In the genomic region with DNA sequence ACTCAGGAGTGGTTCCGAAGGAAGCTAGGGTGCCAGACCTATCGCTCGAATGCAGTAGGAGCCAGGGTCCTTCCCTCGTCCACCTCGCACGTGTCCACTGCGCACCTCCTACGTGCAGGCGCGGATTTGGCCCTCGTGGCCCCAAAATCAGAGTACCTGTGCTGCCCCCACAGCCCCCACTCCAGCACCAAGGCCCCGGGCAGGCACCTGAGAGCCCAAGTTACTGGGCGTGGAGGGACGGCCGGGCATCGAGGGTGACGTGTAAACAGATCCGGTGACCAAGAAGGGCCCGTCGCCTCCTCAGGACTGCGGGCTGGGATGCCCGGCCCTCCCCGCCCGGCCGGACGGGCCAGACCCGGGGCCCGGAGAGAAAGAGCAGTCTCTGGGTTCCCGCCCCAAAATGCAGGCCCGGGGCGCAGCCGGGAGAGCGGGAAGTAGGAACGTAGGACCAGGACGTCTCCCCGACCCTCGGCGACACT, we compare ENCODE assay signal across 8 cellular contexts. TPM values are rescaled to one million over a fixed set of nuclear protein-coding genes. Genes with fewer than 3 reads are reported as not detected.
DNase-seq lines count a peak whose midpoint lies in the region; ATAC-seq and TF ChIP-seq lines count a peak whose summit lies in the region.

No MANE protein-coding gene starts in this region.

- ATAC-seq in GM19467 (IDR thresholded peaks at IDR 0.05; ENCODE audit: unreplicated experiment): peak; percentile 8
- ATAC-seq in HG03520 (IDR thresholded peaks at IDR 0.05; ENCODE audit: unreplicated experiment): no peak
- no peak for ATAC-seq in GM19395 (IDR thresholded peaks at IDR 0.05; ENCODE audit: unreplicated experiment)

- no peak overlapping the region for H3K27ac Mint-ChIP-seq in neural crest cell (ENCODE audit: unreplicated experiment)

- H3K9me3 Mint-ChIP-seq in neural crest cell: no peaks in the 10 kb centered on the region

- no peaks in the 10 kb centered on the region for H3K9me3 ChIP-seq in A673 (ENCODE audit: low read depth, low read length, poor library complexity, severe bottlenecking)

- intact Hi-C loops in A673 (cut with micrococcal nuclease; ENCODE audit: unreplicated experiment): no loop called here

- no peaks in the 10 kb centered on the region for H3K27me3 ChIP-seq in A673 (replicated peaks; ENCODE audit: insufficient read depth, low read depth, low read length, poor library complexity)

- H3K36me3 ChIP-seq in A673 (ENCODE audit: insufficient read depth, low read length, poor library complexity, severe bottlenecking): no peaks in the 10 kb centered on the region

- DNase-seq in A673 (ENCODE audit: low spot score): no peak
- peak; percentile 29 for DNase-seq in RPMI8226
- DNase-seq in erythroblast (lab: John Stamatoyannopoulos, UW): peak; percentile 63 to 69
- no peak for DNase-seq in neural crest cell (ENCODE audit: low read depth, low spot score)
- DNase-seq in inferior parietal cortex (ENCODE audit: extremely low spot score): no peak

- no peak for TF ChIP-seq POLR2A in erythroblast (IDR thresholded peaks at IDR 0.05; ENCODE audit: low read length)

- H3K27ac ChIP-seq in A673 (ENCODE audit: low read depth, low read length, poor library complexity, severe bottlenecking): peak overlapping the region; percentile 75

- peak overlapping the region; percentile 88 for H3K4me3 Mint-ChIP-seq in neural crest cell

- H3K4me1 Mint-ChIP-seq in neural crest cell: peaks cover 23% of the 10 kb centered on the region

- CTCF ChIA-PET in A673 (lab: Charles Lee): no interaction called here

- POLR2A ChIA-PET in A673 (lab: Charles Lee; ENCODE audit: low non-redundant PET): no interaction called here

- H3K4me3 ChIP-seq in A673 (ENCODE audit: low read depth, low read length, poor library complexity, severe bottlenecking): peak overlapping the region; percentile 67

- BruUV-seq in A673 (replicated peaks; lab: Mats Ljungman, UMichigan): no TSS peak

- TF ChIP-seq CTCF in A673 (conservative IDR thresholded peaks at IDR 0.05; ENCODE audit: low read depth, low read length) (no peak), neural crest cell (conservative IDR thresholded peaks at IDR 0.05) (no peak)

- no peaks in the 10 kb centered on the region for H3K36me3 Mint-ChIP-seq in neural crest cell (ENCODE audit: low read depth)

- no peaks in the 10 kb centered on the region for H3K4me1 ChIP-seq in A673 (ENCODE audit: insufficient read depth, low read length, poor library complexity, severe bottlenecking)

- H3K27me3 Mint-ChIP-seq in neural crest cell (ENCODE audit: low read depth): peaks cover 26% of the 10 kb centered on the region

RNA-seq across cellular contexts. Expression of a gene that starts 0.5 kb away (rescaled TPM):
- total RNA-seq in A673 (2021) (75.5 and 83.5 TPM in 2 replicates), neural crest cell (114 and 122 TPM in 2 replicates)

RNA-seq across cellular contexts. Expression of a gene that starts 15.7 kb away (rescaled TPM):
- total RNA-seq in A673 (2021) (0.56 and 1.2 TPM in 2 replicates), neural crest cell (8.7 and 12.9 TPM in 2 replicates)

RNA-seq across cellular contexts. Expression of a gene that starts 21.0 kb away (rescaled TPM):
- total RNA-seq in A673 (2021) (50.4 and 52.0 TPM in 2 replicates), neural crest cell (59.7 and 70.0 TPM in 2 replicates)

RNA-seq across cellular contexts. Expression of a gene that starts 39.5 kb away (rescaled TPM):
- total RNA-seq in A673 (2021): 12.8 and 14.9 TPM in 2 replicates
- 50.6 and 51.9 TPM in 2 replicates for total RNA-seq in neural crest cell

RNA-seq across cellular contexts. Expression of a gene that starts 56.2 kb away (rescaled TPM):
- total RNA-seq in A673 (2021) (not detected in 2 replicates), neural crest cell (not detected in 2 replicates)

Comparison
In these comparisons a context has a peak if more than half of its experiments do, and no peak if none do; other contexts are left out.
1. DNase-seq: peak in RPMI8226 (single experiment) and erythroblast (2 of 2); none in A673 (single experiment), neural crest cell (single experiment) and inferior parietal cortex (single experiment).